Comparison of ENCODE assay signal across 29 cellular contexts in the genomic region with DNA sequence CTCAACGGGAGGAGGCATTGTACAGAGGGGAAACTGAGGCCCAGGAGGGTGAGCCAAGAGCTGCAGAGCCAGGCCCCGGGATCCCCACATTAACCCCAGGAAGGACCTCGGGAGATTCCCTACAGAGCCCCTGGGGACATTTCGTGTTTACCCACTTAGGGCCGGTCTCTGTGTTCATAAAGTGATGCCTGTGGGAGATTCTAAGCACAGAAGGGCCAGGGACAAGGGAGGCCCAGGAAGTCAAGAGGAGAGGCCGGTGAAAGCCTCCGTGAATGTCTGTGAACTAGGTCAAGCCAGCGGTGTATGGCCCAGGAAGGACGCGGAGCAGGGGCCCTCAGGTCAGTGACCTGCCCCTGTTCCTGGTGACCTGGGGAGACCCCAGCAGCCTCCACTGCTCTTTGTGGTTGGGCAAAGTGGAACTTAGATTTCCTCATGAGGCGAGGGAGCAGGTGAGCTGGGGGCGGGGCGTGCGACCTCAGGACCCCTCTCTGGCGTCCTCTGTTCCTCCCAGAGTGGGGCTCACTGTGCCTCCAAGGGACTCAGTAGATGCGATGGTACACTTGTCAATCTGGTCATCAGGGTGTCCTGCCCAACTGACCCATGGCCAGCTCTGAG.
"Had no signal": no experiment of that assay in that cellular context is flagged by ENCODE, and none has a peak within 500 bp of the region (broad histone marks: within the 10 kb centered on the region; RNA-seq: fewer than 3 reads in every experiment).

No MANE protein-coding gene starts in this region.

- FAIRE-seq: keratinocyte, small intestine had no signal

- H3K36me3 ChIP-seq: left ventricle myocardium inferior, neutrophil, ovary, prostate gland, thyroid gland, uterus had no signal

- H3K27ac ChIP-seq: left ventricle myocardium inferior, neutrophil, ovary, prostate gland, sigmoid colon, stomach, testis, thyroid gland, transverse colon, uterus had no signal

- H3K4me1 ChIP-seq: prostate gland, testis, uterus had no signal

- H3K4me1 Mint-ChIP-seq: mesothelial cell of epicardium, neural crest cell had no signal

- ATAC-seq: natural killer cell, right cardiac atrium had no signal

- DNase-seq: head of caudate nucleus; hippocampal formation; left ventricle myocardium inferior; mesendoderm; naive B cell; natural killer cell; occipital lobe; retina; sigmoid colon; small intestine; stimulated activated CD4-positive, alpha-beta T cell treated with anti-CD3 and anti-CD28 coated beads, Interleukin-1b, Interleukin-23, amount 100 ng/mL, for 48 hours; stimulated activated CD4-positive, alpha-beta T cell treated with anti-CD3 and anti-CD28 coated beads, Interleukin-2, amount 100 ng/mL, for 48 hours; stimulated activated CD4-positive, alpha-beta T cell treated with anti-CD3 and anti-CD28 coated beads, Interleukin-4, amount 100 ng/mL, for 4 hours; stimulated activated CD8-positive, alpha-beta memory T cell treated with anti-CD3 and anti-CD28 coated beads, Interleukin-4, amount 100 ng/mL, for 48 hours; stimulated activated naive CD4-positive, alpha-beta T cell treated with Interleukin-2 at 50 U/mL for 16 hours; stomach; testis; thyroid gland; transverse colon; uterus had no signal

- H3K9me3 ChIP-seq: left ventricle myocardium inferior, neutrophil, ovary, prostate gland, sigmoid colon, stomach, testis, thyroid gland, transverse colon, uterus had no signal

- H3K4me3 Mint-ChIP-seq: mesothelial cell of epicardium; natural killer cell; neural crest cell; stimulated activated memory B cell treated with anti-CD40 and anti-IgM and Interleukin-4, amounts not matched to agents 10 μg/mL and 1 μg/mL and 100 μg/mL, for 72 hours had no signal

- H3K36me3 Mint-ChIP-seq: naive B cell; natural killer cell; stimulated activated memory B cell treated with anti-CD40 and anti-IgM and Interleukin-4, amounts not matched to agents 10 μg/mL and 1 μg/mL and 100 μg/mL, for 72 hours had no signal

- H3K27ac Mint-ChIP-seq: mesothelial cell of epicardium; naive B cell; natural killer cell; stimulated activated memory B cell treated with anti-CD40 and anti-IgM and Interleukin-4, amounts not matched to agents 10 μg/mL and 1 μg/mL and 100 μg/mL, for 72 hours had no signal

- H3K27me3 ChIP-seq: ovary, sigmoid colon, testis, thyroid gland, transverse colon, uterus had no signal

- H3K9me3 Mint-ChIP-seq: mesothelial cell of epicardium; naive B cell; natural killer cell; neural crest cell; stimulated activated memory B cell treated with anti-CD40 and anti-IgM and Interleukin-4, amounts not matched to agents 10 μg/mL and 1 μg/mL and 100 μg/mL, for 72 hours had no signal

- H3K4me3 ChIP-seq: left ventricle myocardium inferior, lung, ovary, prostate gland, sigmoid colon, stomach, testis, thyroid gland, transverse colon, uterus had no signal
